In the genomic region with DNA sequence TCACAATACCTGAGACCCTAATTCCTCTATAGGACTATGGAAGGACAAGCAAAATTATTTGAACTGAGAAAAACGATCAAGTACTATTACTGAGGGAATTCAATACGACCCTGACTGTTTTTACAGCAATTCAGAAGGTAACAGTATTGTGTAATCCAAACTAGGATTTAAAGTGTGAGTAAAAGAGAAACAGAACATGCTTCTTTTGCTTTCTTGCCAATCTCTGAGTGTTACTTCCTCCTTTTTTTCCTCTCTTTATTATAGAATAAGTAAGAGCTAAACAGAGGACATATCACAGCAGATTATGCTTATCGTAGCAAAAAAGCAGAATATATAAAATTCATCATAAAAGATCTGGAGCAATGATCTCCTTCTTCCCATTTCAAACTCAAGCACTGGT, we compare ENCODE assay signal across 13 cellular contexts.
DNase-seq lines count a peak whose midpoint lies in the region; ATAC-seq and TF ChIP-seq lines count a peak whose summit lies in the region.
"Had no signal": no experiment of that assay in that cellular context is flagged by ENCODE, and none has a peak within 500 bp of the region (broad histone marks: within the 10 kb centered on the region; RNA-seq: fewer than 3 reads in every experiment).

No MANE protein-coding gene starts in this region.

- H3K9me3 Mint-ChIP-seq in natural killer cell: peaks cover 7 to 11% of the 10 kb centered on the region in 2 donors
- H3K9me3 Mint-ChIP-seq in effector memory CD8-positive, alpha-beta T cell: peaks cover 0 to 8% of the 10 kb centered on the region in 2 donors

- no peak overlapping the region for H3K4me3 Mint-ChIP-seq in natural killer cell
- no peak overlapping the region for H3K4me3 Mint-ChIP-seq in effector memory CD8-positive, alpha-beta T cell
- H3K4me3 Mint-ChIP-seq: immature natural killer cell had no signal

- CTCF ChIA-PET in GM10248 (lab: Yijun Ruan, JAX): no interaction called here

- peak overlapping the region; percentile 42 for H3K4me2 ChIP-seq in OCI-LY3 (ENCODE audit: low read length)

- intact Hi-C loops in natural killer cell (cut with micrococcal nuclease): no loop called here

- H2AFZ ChIP-seq in OCI-LY3 (ENCODE audit: low read depth, low read length): no peak overlapping the region

- H3K9me3 ChIP-seq in OCI-LY3 (ENCODE audit: insufficient read depth, low read length): no peaks in the 10 kb centered on the region

- H3K36me3 Mint-ChIP-seq in natural killer cell: no peaks in the 10 kb centered on the region
- no peaks in the 10 kb centered on the region for H3K36me3 Mint-ChIP-seq in effector memory CD8-positive, alpha-beta T cell (ENCODE audit: insufficient read depth)
- H3K36me3 Mint-ChIP-seq: immature natural killer cell had no signal

- H3K9ac ChIP-seq in OCI-LY3 (ENCODE audit: low read length): no peak overlapping the region

- peaks cover 9% of the 10 kb centered on the region for H3K4me1 ChIP-seq in OCI-LY3 (ENCODE audit: low read length)

- DNase-seq in epithelial cell of proximal tubule (ENCODE audit: low read depth) (peak; percentile 12), omental fat pad (ENCODE audit: low spot score) (no peak), natural killer cell (no peak), GM10248 (ENCODE audit: extremely low spot score) (no peak)
- no peak for DNase-seq in effector memory CD8-positive, alpha-beta T cell
- no peak for DNase-seq in stimulated activated naive CD4-positive, alpha-beta T cell (lab: John Stamatoyannopoulos, UW)
- DNase-seq: C1 segment of cervical spinal cord, immature natural killer cell, NCI-H1105, NCI-H446 had no signal

- TF ChIP-seq CTCF in OCI-LY3 (IDR thresholded peaks at IDR 0.05; ENCODE audit: low read depth, low read length) (no peak), epithelial cell of proximal tubule (conservative IDR thresholded peaks at IDR 0.05; ENCODE audit: low read depth, low read length) (no peak), omental fat pad (IDR thresholded peaks at IDR 0.05) (no peak), natural killer cell (IDR thresholded peaks at IDR 0.05) (no peak), GM10248 (IDR thresholded peaks at IDR 0.05; ENCODE audit: control extremely low read depth, extremely low read depth, low read depth, missing control alignments) (no peak)

- POLR2A ChIA-PET in GM10248 (lab: Yijun Ruan, JAX): no interaction called here

- H3K27me3 ChIP-seq in OCI-LY3 (ENCODE audit: low read depth, low read length): no peaks in the 10 kb centered on the region

- H3K36me3 ChIP-seq in OCI-LY3 (replicated peaks; ENCODE audit: low read depth, low read length): no peaks in the 10 kb centered on the region

- peak; percentile 75 for ATAC-seq in GM18868 (IDR thresholded peaks at IDR 0.05; ENCODE audit: unreplicated experiment)
- peak; percentile 36 for ATAC-seq in omental fat pad (ENCODE audit: low FRiP score)
- no peak for ATAC-seq in natural killer cell
- no peak for ATAC-seq in effector memory CD8-positive, alpha-beta T cell (replicated peaks)

- no peaks in the 10 kb centered on the region for H4K20me1 ChIP-seq in OCI-LY3 (ENCODE audit: insufficient read depth, low read length)

- H3K27me3 Mint-ChIP-seq in natural killer cell (ENCODE audit: low read depth in 2 of 2): no peaks in the 10 kb centered on the region
- no peaks in the 10 kb centered on the region for H3K27me3 Mint-ChIP-seq in effector memory CD8-positive, alpha-beta T cell

- H3K4me1 Mint-ChIP-seq in natural killer cell: no peaks in the 10 kb centered on the region
- H3K4me1 Mint-ChIP-seq in effector memory CD8-positive, alpha-beta T cell (ENCODE audit: low read depth in 2 of 2): no peaks in the 10 kb centered on the region
- H3K4me1 Mint-ChIP-seq: immature natural killer cell had no signal

- no peak overlapping the region for H3K27ac Mint-ChIP-seq in natural killer cell
- no peak overlapping the region for H3K27ac Mint-ChIP-seq in effector memory CD8-positive, alpha-beta T cell
- H3K27ac Mint-ChIP-seq: immature natural killer cell had no signal

- no peak overlapping the region for H3K27ac ChIP-seq in OCI-LY3 (ENCODE audit: low read length)
- H3K27ac ChIP-seq: epithelial cell of prostate had no signal

- no peaks in the 10 kb centered on the region for H3K79me2 ChIP-seq in OCI-LY3 (ENCODE audit: low read length)

- no peak overlapping the region for H3K4me3 ChIP-seq in OCI-LY3 (ENCODE audit: low read length)
- no peak overlapping the region for H3K4me3 ChIP-seq in epithelial cell of proximal tubule (ENCODE audit: low read depth, low read length)

Comparison
In these comparisons a context has a peak if more than half of its experiments do, and no peak if none do; other contexts are left out.
1. ATAC-seq: peak in GM18868 (single experiment) and omental fat pad (single experiment); none in natural killer cell (0 of 3) and effector memory CD8-positive, alpha-beta T cell (single experiment).